In genomic region chr22:20918663-20919220, GRCh38 we compare ENCODE assay signal across 8 cellular contexts. TPM values are rescaled to one million over a fixed set of nuclear protein-coding genes. Genes with fewer than 3 reads are reported as not detected.
DNase-seq lines count a peak whose midpoint lies in the region; ATAC-seq and TF ChIP-seq lines count a peak whose summit lies in the region.

No MANE protein-coding gene starts in this region.

- TF ChIP-seq CTCF in right lobe of liver (IDR thresholded peaks at IDR 0.05) (no peak), upper lobe of right lung (IDR thresholded peaks at IDR 0.05) (no peak)

- no peaks in the 10 kb centered on the region for H3K9me3 ChIP-seq in right lobe of liver
- no peaks in the 10 kb centered on the region for H3K9me3 ChIP-seq in upper lobe of right lung

- peak in 3 of 4 donors; percentile 9 to 21 (median 10) for ATAC-seq in right lobe of liver
- no peak for ATAC-seq in upper lobe of right lung
- ATAC-seq in HG03439 (IDR thresholded peaks at IDR 0.05; ENCODE audit: unreplicated experiment) = no peak
- no peak for ATAC-seq in HG02798 (IDR thresholded peaks at IDR 0.05; ENCODE audit: poor library complexity, unreplicated experiment)

- no peaks in the 10 kb centered on the region for H3K27me3 ChIP-seq in right lobe of liver
- H3K27me3 ChIP-seq in upper lobe of right lung = no peaks in the 10 kb centered on the region

- H3K36me3 ChIP-seq in right lobe of liver (no peaks in the 10 kb centered on the region), upper lobe of right lung (no peaks in the 10 kb centered on the region)

- H3K27ac Mint-ChIP-seq in activated naive CD4-positive, alpha-beta T cell treated with anti-CD3 and anti-CD28 coated beads, Interleukin-2, amount 50 U/mL, for 24 hours = peak overlapping the region; percentile 83
- peak overlapping the region; percentile 89 for H3K27ac Mint-ChIP-seq in activated naive CD8-positive, alpha-beta T cell treated with anti-CD3 and anti-CD28 coated beads for 36 hours

- H3K4me1 ChIP-seq in right lobe of liver (peaks cover 0 to 43% (median 10%) of the 10 kb centered on the region in 4 donors), upper lobe of right lung (peaks cover 16% of the 10 kb centered on the region)

- intact Hi-C loops in right lobe of liver (cut with DNase I) (no loop called here), upper lobe of right lung (cut with DNase I) (no loop called here)

- no peaks in the 10 kb centered on the region for H3K9me3 Mint-ChIP-seq in activated naive CD4-positive, alpha-beta T cell treated with anti-CD3 and anti-CD28 coated beads, Interleukin-2, amount 50 U/mL, for 24 hours
- H3K9me3 Mint-ChIP-seq in activated naive CD8-positive, alpha-beta T cell treated with anti-CD3 and anti-CD28 coated beads for 36 hours = no peaks in the 10 kb centered on the region

- H3K4me1 Mint-ChIP-seq in activated naive CD4-positive, alpha-beta T cell treated with anti-CD3 and anti-CD28 coated beads, Interleukin-2, amount 50 U/mL, for 24 hours = peaks cover 41% of the 10 kb centered on the region
- H3K4me1 Mint-ChIP-seq in activated naive CD8-positive, alpha-beta T cell treated with anti-CD3 and anti-CD28 coated beads for 36 hours = peaks cover 35% of the 10 kb centered on the region

- H3K4me3 Mint-ChIP-seq in activated naive CD4-positive, alpha-beta T cell treated with anti-CD3 and anti-CD28 coated beads, Interleukin-2, amount 50 U/mL, for 24 hours = peak overlapping the region; percentile 86
- peak overlapping the region; percentile 98 for H3K4me3 Mint-ChIP-seq in activated naive CD8-positive, alpha-beta T cell treated with anti-CD3 and anti-CD28 coated beads for 36 hours

- H3K27me3 Mint-ChIP-seq in activated naive CD4-positive, alpha-beta T cell treated with anti-CD3 and anti-CD28 coated beads, Interleukin-2, amount 50 U/mL, for 24 hours = no peaks in the 10 kb centered on the region
- no peaks in the 10 kb centered on the region for H3K27me3 Mint-ChIP-seq in activated naive CD8-positive, alpha-beta T cell treated with anti-CD3 and anti-CD28 coated beads for 36 hours

- H3K36me3 Mint-ChIP-seq in activated naive CD4-positive, alpha-beta T cell treated with anti-CD3 and anti-CD28 coated beads, Interleukin-2, amount 50 U/mL, for 24 hours = peaks cover 7% of the 10 kb centered on the region
- peaks cover 37% of the 10 kb centered on the region for H3K36me3 Mint-ChIP-seq in activated naive CD8-positive, alpha-beta T cell treated with anti-CD3 and anti-CD28 coated beads for 36 hours

- WGBS in right lobe of liver (ENCODE audit: insufficient coverage, low coverage, low lambda C conversion rate, missing lambda C conversion rate) = 0% methylated on average over 13 of the region's 19 CpGs

- no peak for DNase-seq in activated naive CD4-positive, alpha-beta T cell (lab: John Stamatoyannopoulos, UW)
- DNase-seq in activated naive CD8-positive, alpha-beta T cell treated with anti-CD3 and anti-CD28 coated beads for 36 hours = no peak
- peak in 2 of 3 donors; percentile 24 to 66 for DNase-seq in right lobe of liver
- peak; percentile 38 for DNase-seq in upper lobe of right lung
- DNase-seq in inferior parietal cortex (ENCODE audit: extremely low spot score) = no peak

- H3K4me3 ChIP-seq in right lobe of liver (peak overlapping the region; percentile 79 to 99 (median 93)), upper lobe of right lung (peak overlapping the region; percentile 73)

- peak overlapping the region; percentile 94 to 99 (median 95) for H3K27ac ChIP-seq in right lobe of liver
- peak overlapping the region; percentile 44 for H3K27ac ChIP-seq in upper lobe of right lung

- TF ChIP-seq POLR2A in right lobe of liver (IDR thresholded peaks at IDR 0.05) = no peak

RNA-seq across cellular contexts. Expression of gene CRKL, which starts 1.5 kb away (rescaled TPM):
- 10 to 100 TPM; 82.1 to 82.2 TPM for total RNA-seq in activated naive CD8-positive, alpha-beta T cell treated with anti-CD3 and anti-CD28 coated beads for 36 hours
- total RNA-seq in right lobe of liver (10 to 100 TPM; 27.5 to 53.1 (median 35.2) TPM), upper lobe of right lung (60.8 TPM)

RNA-seq across cellular contexts. Expression of gene AIFM3, which starts 48.3 kb away (rescaled TPM):
- under 1 TPM in 1 of 2 experiments, not detected in 1; 0.14 TPM for total RNA-seq in activated naive CD8-positive, alpha-beta T cell treated with anti-CD3 and anti-CD28 coated beads for 36 hours
- 1 to 10 TPM in 3 of 6 experiments, under 1 TPM in 3; 0.37 to 1.4 (median 1.0) TPM for total RNA-seq in right lobe of liver
- total RNA-seq in upper lobe of right lung = 5.7 TPM

RNA-seq across cellular contexts. Expression of gene SNAP29, which starts 59.9 kb away (rescaled TPM):
- total RNA-seq in activated naive CD8-positive, alpha-beta T cell treated with anti-CD3 and anti-CD28 coated beads for 36 hours = 10 to 100 TPM; 21.5 to 22.1 TPM
- total RNA-seq in right lobe of liver (10 to 100 TPM; 17.6 to 27.0 (median 22.4) TPM), upper lobe of right lung (24.3 TPM)

Comparison
In these comparisons a context has a peak if more than half of its experiments do, and no peak if none do; other contexts are left out.
1. DNase-seq: peak in right lobe of liver (2 of 3) and upper lobe of right lung (single experiment); none in activated naive CD4-positive, alpha-beta T cell (0 of 4), activated naive CD8-positive, alpha-beta T cell treated with anti-CD3 and anti-CD28 coated beads for 36 hours (single experiment) and inferior parietal cortex (single experiment).
2. ATAC-seq: peak in right lobe of liver (3 of 4); none in upper lobe of right lung (single experiment), HG03439 (single experiment) and HG02798 (single experiment).